ENCODE assay signal across 17 cellular contexts in the genomic region with DNA sequence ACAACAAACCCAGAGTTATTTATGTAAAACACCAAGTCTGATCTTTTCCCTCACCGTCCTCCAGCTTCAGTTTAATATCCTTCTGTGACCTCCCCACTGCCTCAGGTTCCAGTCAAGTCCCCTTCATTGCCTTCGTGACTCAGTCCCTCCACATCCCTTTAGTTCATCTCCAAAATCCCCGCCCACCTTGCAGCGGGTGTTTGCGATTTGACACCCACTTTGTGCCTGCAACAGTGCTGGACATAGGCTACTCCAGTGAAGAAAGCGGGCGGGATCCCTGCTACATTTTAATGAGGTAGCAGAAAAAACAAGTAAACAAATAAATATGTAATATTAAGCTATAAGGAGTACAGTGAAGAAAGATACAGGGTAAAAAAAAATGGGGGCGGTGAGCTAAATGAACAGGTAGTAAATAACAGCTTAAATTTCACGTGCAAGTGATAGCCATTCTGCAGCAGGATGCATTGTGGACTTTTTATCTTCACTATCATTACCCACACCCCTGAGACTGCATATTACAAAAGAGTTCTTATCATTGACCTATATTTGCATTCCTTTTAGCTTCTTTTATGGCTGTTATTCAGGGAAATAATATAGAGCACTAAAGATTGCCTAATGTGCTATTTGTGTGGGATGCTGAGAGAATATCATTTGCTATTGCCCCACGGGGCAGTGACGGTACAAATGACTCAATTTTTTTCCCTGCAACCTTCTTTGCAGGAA.
DNase-seq lines count a peak whose midpoint lies in the region; ATAC-seq and TF ChIP-seq lines count a peak whose summit lies in the region.
"Had no signal": no experiment of that assay in that cellular context is flagged by ENCODE, and none has a peak within 500 bp of the region (broad histone marks: within the 10 kb centered on the region; RNA-seq: fewer than 3 reads in every experiment).

No MANE protein-coding gene starts in this region.

- no peak overlapping the region for H4K91ac ChIP-seq in IMR-90 (ENCODE audit: insufficient read depth, low read depth, low read length)

- H4K8ac ChIP-seq in IMR-90 (ENCODE audit: low read depth in 2 of 2, low read length in 2 of 2): no peak overlapping the region

- no peak overlapping the region for H3K4me3 Mint-ChIP-seq in T-cell
- H3K4me3 Mint-ChIP-seq: activated CD4-positive, alpha-beta T cell treated with anti-CD3 and anti-CD28 coated beads, Interleukin-2, amount 10 ng/mL, durations not matched to agents 7 days and 5 days; B cell; neural progenitor cell had no signal

- DNase-seq in IMR-90 (peak; percentile 15), NCI-H526 treated with DMSO at 0.1 percent for 48 hours (lab: John Stamatoyannopoulos, UW) (peak; percentile 35), fibroblast of villous mesenchyme (ENCODE audit: low read depth) (peak; percentile 69), T-cell (no peak), right atrium auricular region (ENCODE audit: low spot score) (no peak)
- DNase-seq: activated CD4-positive, alpha-beta T cell treated with anti-CD3 and anti-CD28 coated beads, Interleukin-2, amount 10 ng/mL, durations not matched to agents 7 days and 5 days; glutamatergic neuron; H7; left ventricle myocardium inferior; SW 1271; thyroid gland had no signal

- TF ChIP-seq RAD21 in IMR-90 (IDR thresholded peaks at IDR 0.05; ENCODE audit: low read length): no peak

- H2AK9ac ChIP-seq in IMR-90 (replicated peaks; ENCODE audit: low read depth, low read length, poor library complexity): no peak overlapping the region

- H2BK15ac ChIP-seq in IMR-90 (ENCODE audit: low read depth, low read length): no peak overlapping the region

- H3K9me3 ChIP-seq in IMR-90 (ENCODE audit: control insufficient read depth, insufficient read depth, low read length) (0 out of 2 replicates have a peak, but pooled peaks cover 3% of the 10 kb centered on the region), stomach smooth muscle (ENCODE audit: control insufficient read depth in 2 of 2, low read length in 2 of 2) (no peaks in the 10 kb centered on the region), right atrium auricular region (peaks cover 0 to 6% of the 10 kb centered on the region in 2 donors)
- H3K9me3 ChIP-seq: thyroid gland had no signal

- no peak overlapping the region for H3K4ac ChIP-seq in IMR-90 (ENCODE audit: low read depth, low read length)

- CTCF ChIA-PET in IMR-90 (lab: Yijun Ruan, JAX) (interaction anchor here (0.6 kb wide), 3 partner anchors 15 to 265 kb away, joined by 3 to 9 read pairs (median 4); no protein-coding TSS in a partner anchor), T-cell (lab: Charles Lee) (no interaction called here)

- in situ Hi-C loops in IMR-90 (cut with MboI; ENCODE audit: low sequenced_read_pairs): no loop called here

- dilution Hi-C loops in IMR-90 (cut with HindIII; ENCODE audit: low sequenced_read_pairs, unreplicated experiment): no loop called here

- no peak overlapping the region for H3K27ac ChIP-seq in IMR-90 (ENCODE audit: insufficient read depth, low read length)
- H3K27ac ChIP-seq in stomach smooth muscle (ENCODE audit: low read length): peak overlapping the region; percentile 46
- H3K27ac ChIP-seq in right atrium auricular region: no peak overlapping the region
- H3K27ac ChIP-seq: left ventricle myocardium inferior, neural progenitor cell, thyroid gland had no signal

- no peak overlapping the region for H2BK5ac ChIP-seq in IMR-90 (ENCODE audit: low read depth, low read length, poor library complexity, severe bottlenecking)

- no peak for TF ChIP-seq CTCF in IMR-90 (conservative IDR thresholded peaks at IDR 0.05; ENCODE audit: low read depth, low read length)
- no peak for TF ChIP-seq CTCF in fibroblast of villous mesenchyme (IDR thresholded peaks at IDR 0.05; ENCODE audit: insufficient read depth, low read depth, low read length)
- no peak for TF ChIP-seq CTCF in right atrium auricular region (IDR thresholded peaks at IDR 0.05)

- H3K56ac ChIP-seq in IMR-90 (ENCODE audit: extremely low read depth, insufficient read depth, low read length): no peak overlapping the region

- no peaks in the 10 kb centered on the region; the same call in 1 of the 2 replicates for H3K9me1 ChIP-seq in IMR-90 (ENCODE audit: insufficient read depth, low read length)

- H4K5ac ChIP-seq in IMR-90 (ENCODE audit: low read depth, low read length): no peak overlapping the region

- no peaks in the 10 kb centered on the region for H3K4me1 Mint-ChIP-seq in T-cell
- H3K4me1 Mint-ChIP-seq: activated CD4-positive, alpha-beta T cell treated with anti-CD3 and anti-CD28 coated beads, Interleukin-2, amount 10 ng/mL, durations not matched to agents 7 days and 5 days; B cell had no signal

- no peaks in the 10 kb centered on the region for H3K79me1 ChIP-seq in IMR-90 (ENCODE audit: low read depth in 1 of 2, low read length in 2 of 2)

- no peak overlapping the region for H2BK20ac ChIP-seq in IMR-90 (ENCODE audit: low read depth, low read length)

- H3K9ac ChIP-seq in IMR-90 (ENCODE audit: low read depth, low read length) (no peak overlapping the region), stomach smooth muscle (ENCODE audit: low read length in 2 of 2) (no peak overlapping the region)
- H3K9ac ChIP-seq: neural progenitor cell had no signal

- H3K9me3 Mint-ChIP-seq in T-cell: peaks cover 0 to 15% (median 14%) of the 10 kb centered on the region in 3 donors

- intact Hi-C loops in IMR-90 (cut with micrococcal nuclease): no loop called here

- H3K18ac ChIP-seq in IMR-90 (ENCODE audit: low read depth, low read length): no peak overlapping the region

- no peak overlapping the region for H2AK5ac ChIP-seq in IMR-90 (ENCODE audit: low read depth, low read length)

- no CpG with 5 or more reads among the region's 11 CpGs for WGBS in IMR-90 (ENCODE audit: extremely low coverage in 2 of 2, insufficient read length in 1 of 2), 2 experiments

- H3K14ac ChIP-seq in IMR-90 (replicated peaks; ENCODE audit: low read depth, low read length): no peak overlapping the region

- H3K36me3 Mint-ChIP-seq in T-cell: peaks cover 3% of the 10 kb centered on the region
- H3K36me3 Mint-ChIP-seq: neural progenitor cell had no signal

- H3K4me3 ChIP-seq in IMR-90 (ENCODE audit: insufficient read depth, low read depth, low read length) (no peak overlapping the region), fibroblast of villous mesenchyme (ENCODE audit: low read depth, low read length) (no peak overlapping the region), stomach smooth muscle (ENCODE audit: low read length in 2 of 2) (no peak overlapping the region), right atrium auricular region (no peak overlapping the region)
- H3K4me3 ChIP-seq: GM12878, left ventricle myocardium inferior, neural progenitor cell, thyroid gland had no signal

- peaks cover 0 to 10% of the 10 kb centered on the region in 2 donors for H3K27me3 Mint-ChIP-seq in T-cell
- H3K27me3 Mint-ChIP-seq: B cell had no signal

- H3K4me2 ChIP-seq in IMR-90 (ENCODE audit: low read depth, low read length): no peak overlapping the region
- H3K4me2 ChIP-seq: neural progenitor cell had no signal

- TF ChIP-seq POLR2A in IMR-90 (IDR thresholded peaks at IDR 0.05; ENCODE audit: low read depth, low read length): no peak

- H3K4me1 ChIP-seq in IMR-90 (ENCODE audit: control insufficient read depth, insufficient read depth, low read length) (no peaks in the 10 kb centered on the region), stomach smooth muscle (ENCODE audit: control insufficient read depth, insufficient read depth, low read length) (peaks cover 22% of the 10 kb centered on the region), right atrium auricular region (no peaks in the 10 kb centered on the region)
- H3K4me1 ChIP-seq: left ventricle myocardium inferior, neural progenitor cell, thyroid gland had no signal

- POLR2A ChIA-PET in IMR-90 (lab: Charles Lee; ENCODE audit: unreplicated experiment): no interaction called here
- POLR2A ChIA-PET in T-cell (lab: Charles Lee): no interaction called here

- BruUV-seq in IMR-90 (replicated peaks; lab: Mats Ljungman, UMichigan): no TSS peak

- no peaks in the 10 kb centered on the region for H4K20me1 ChIP-seq in IMR-90 (ENCODE audit: insufficient read depth, low read length)

- no peak overlapping the region for H3K23ac ChIP-seq in IMR-90 (ENCODE audit: low read depth, low read length)

- H3K27me3 ChIP-seq in IMR-90 (ENCODE audit: control insufficient read depth, insufficient read depth, low read length): no peaks in the 10 kb centered on the region
- no peaks in the 10 kb centered on the region for H3K27me3 ChIP-seq in stomach smooth muscle (ENCODE audit: control insufficient read depth in 1 of 2, insufficient read depth in 2 of 2, low read length in 2 of 2)
- no peaks in the 10 kb centered on the region for H3K27me3 ChIP-seq in right atrium auricular region
- H3K27me3 ChIP-seq: neural progenitor cell, thyroid gland had no signal

- no peak overlapping the region for H3K27ac Mint-ChIP-seq in T-cell
- H3K27ac Mint-ChIP-seq: activated CD4-positive, alpha-beta T cell treated with anti-CD3 and anti-CD28 coated beads, Interleukin-2, amount 10 ng/mL, durations not matched to agents 7 days and 5 days; activated T-helper 2 cell treated with anti-CD3 and anti-CD28 coated beads, Interferon-gamma antibody, Interleukin-2, Interleukin-4, amounts not matched to agents 10 μg/mL and 5 μg/mL and 100 μg/mL, durations not matched to agents 14 hours and 24 hours and 36 hours; B cell; neural progenitor cell had no signal

- H2BK120ac ChIP-seq in IMR-90 (ENCODE audit: low read depth, low read length): no peak overlapping the region

- ATAC-seq in IMR-90 (ENCODE audit: low read depth) (no peak), T-cell (replicated peaks in 1 of 4) (no peak), SK-N-SH treated with all-trans-retinoic acid at 6 μM for 48 hours (no peak)
- ATAC-seq: GM12878 had no signal

- H3K36me3 ChIP-seq in IMR-90 (ENCODE audit: control insufficient read depth, insufficient read depth, low read length) (no peaks in the 10 kb centered on the region), stomach smooth muscle (ENCODE audit: control insufficient read depth in 2 of 2, insufficient read depth in 2 of 2, low read length in 2 of 2) (no peaks in the 10 kb centered on the region), right atrium auricular region (no peaks in the 10 kb centered on the region)
- H3K36me3 ChIP-seq: left ventricle myocardium inferior, neural progenitor cell, thyroid gland had no signal

- no peak overlapping the region for H2AFZ ChIP-seq in IMR-90 (replicated peaks; ENCODE audit: low read length, poor library complexity)
- H2AFZ ChIP-seq: neural progenitor cell had no signal

Comparison
In these comparisons a context has a peak if more than half of its experiments do, and no peak if none do; other contexts are left out.
1. DNase-seq: peak in IMR-90 (single experiment), NCI-H526 treated with DMSO at 0.1 percent for 48 hours (single experiment) and fibroblast of villous mesenchyme (single experiment); none in T-cell (0 of 34) and right atrium auricular region (single experiment).